ENCODE assay signal across 16 cellular contexts in the genomic region with DNA sequence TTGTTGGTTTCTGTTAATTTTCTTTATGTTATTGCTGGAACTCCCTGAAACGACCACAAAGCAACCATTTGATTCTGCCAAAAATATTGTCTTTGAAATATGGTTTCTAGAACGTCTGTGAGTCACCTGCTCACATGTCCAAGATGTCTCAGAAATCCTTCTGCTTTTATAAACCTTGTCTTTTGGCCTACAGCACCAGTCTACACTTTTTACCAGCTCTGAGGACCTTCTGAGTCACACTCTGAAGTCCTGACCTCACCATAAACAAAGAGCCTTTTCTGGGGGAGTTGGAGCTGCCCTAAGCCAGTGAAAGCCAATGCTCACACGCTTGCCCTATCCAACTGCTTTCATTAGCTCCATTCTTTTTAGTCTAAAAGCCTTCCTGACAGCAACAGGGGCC. TPM values are rescaled to one million over a fixed set of nuclear protein-coding genes. Genes with fewer than 3 reads are reported as not detected.
A peak's percentile ranks its signal among the peaks of the same experiment; 100 is the strongest.
DNase-seq lines count a peak whose midpoint lies in the region; ATAC-seq, FAIRE-seq and TF ChIP-seq lines count a peak whose summit lies in the region.
"Had no signal": no experiment of that assay in that cellular context is flagged by ENCODE, and none has a peak within 500 bp of the region (broad histone marks: within the 10 kb centered on the region; RNA-seq: fewer than 3 reads in every experiment).

No MANE protein-coding gene starts in this region.

- ATAC-seq in thoracic aorta (ENCODE audit: insufficient number of reproducible peaks, low FRiP score, low read depth) (peak; percentile 86), foreskin keratinocyte (no peak)
- ATAC-seq: stimulated activated naive CD8-positive, alpha-beta T cell treated with anti-CD3 and anti-CD28 coated beads, Interleukin-15, amount 100 ng/mL, for 72 hours had no signal

- TF ChIP-seq CTCF in thoracic aorta (IDR thresholded peaks at IDR 0.05), result no peak
- TF ChIP-seq CTCF in foreskin keratinocyte (conservative IDR thresholded peaks at IDR 0.05), result no peak

- TF ChIP-seq POLR2A in H54 (IDR thresholded peaks at IDR 0.05; ENCODE audit: low read depth, low read length), result no peak

- no peaks in the 10 kb centered on the region for H3K27me3 ChIP-seq in thoracic aorta (replicated peaks; ENCODE audit: insufficient read depth)
- H3K27me3 ChIP-seq in foreskin keratinocyte, result no peaks in the 10 kb centered on the region

- peak; percentile 11 for DNase-seq in H54 (ENCODE audit: insufficient read length, low spot score)
- DNase-seq in astrocyte of the hippocampus (ENCODE audit: low read depth, low spot score), result peak; percentile 81
- DNase-seq in iris pigment epithelial cell (ENCODE audit: low read depth), result peak; percentile 3
- DNase-seq in thoracic aorta (ENCODE audit: low spot score), result no peak
- DNase-seq in HCEC 1CT, result no peak
- DNase-seq in foreskin keratinocyte, result no peak
- no peak for DNase-seq in NOMO-1 treated with DMSO at 0.1 percent for 48 hours (lab: John Stamatoyannopoulos, UW; ENCODE audit: unreplicated experiment)
- DNase-seq in SK-N-DZ (ENCODE audit: low spot score), result no peak
- DNase-seq: activated CD4-positive, alpha-beta T cell treated with anti-CD3 and anti-CD28 coated beads, Interleukin-2, amount 10 ng/mL, durations not matched to agents 7 days and 5 days; activated T-cell treated with anti-CD3 and anti-CD28 coated beads, Interleukin-2, amount 50 U/mL, for 1 hour; DND-41; NCI-H2081 treated with DMSO at 0.1 percent for 48 hours; NCI-H82; stimulated activated naive CD8-positive, alpha-beta T cell treated with anti-CD3 and anti-CD28 coated beads, Interleukin-15, amount 100 ng/mL, for 72 hours had no signal

- H3K4me1 ChIP-seq in thoracic aorta (ENCODE audit: control insufficient read depth in 1 of 2, low read depth in 2 of 2) (peaks cover 26 to 75% of the 10 kb centered on the region in 2 donors), foreskin keratinocyte (no peaks in the 10 kb centered on the region)

- peak overlapping the region; percentile 82 to 85 for H3K27ac ChIP-seq in thoracic aorta
- H3K27ac ChIP-seq in foreskin keratinocyte, result no peak overlapping the region
- H3K27ac ChIP-seq: C4-2B had no signal

- no peak for FAIRE-seq in H54 (lab: Jason Lieb, UNC)
- FAIRE-seq: colon had no signal

- no peaks in the 10 kb centered on the region for H3K36me3 ChIP-seq in thoracic aorta

- no peaks in the 10 kb centered on the region for H3K9me3 ChIP-seq in thoracic aorta

- H3K4me3 ChIP-seq in thoracic aorta, result peak overlapping the region; percentile 23

RNA-seq across cellular contexts. Expression of gene GRIN2A, which starts 55.5 kb away (rescaled TPM):
- total RNA-seq in thoracic aorta (1 to 10 TPM in 1 of 2 donors, under 1 TPM in 1; 0.27 to 2.5 TPM), foreskin keratinocyte (not detected in 2 replicates)
- polyA plus RNA-seq in foreskin keratinocyte, result not detected in 2 replicates
- polyA plus RNA-seq in SK-N-DZ (2014; cell fraction: cytosol; rRNA removed), result 0.01 TPM in 1 of 2 replicates, not detected in the other
- not detected in 2 replicates for polyA plus RNA-seq in SK-N-DZ (2014; cell fraction: nucleus; rRNA removed)
- total RNA-seq: activated CD4-positive, alpha-beta T cell treated with anti-CD3 and anti-CD28 coated beads, Interleukin-2, amount 10 ng/mL, durations not matched to agents 7 days and 5 days had no signal

Comparison
In these comparisons a context has a peak if more than half of its experiments do, and no peak if none do; other contexts are left out.
1. DNase-seq: peak in H54 (single experiment), astrocyte of the hippocampus (single experiment) and iris pigment epithelial cell (single experiment); none in thoracic aorta (single experiment), HCEC 1CT (single experiment), foreskin keratinocyte (0 of 2), NOMO-1 treated with DMSO at 0.1 percent for 48 hours (single experiment) and SK-N-DZ (single experiment).